In the genomic region with DNA sequence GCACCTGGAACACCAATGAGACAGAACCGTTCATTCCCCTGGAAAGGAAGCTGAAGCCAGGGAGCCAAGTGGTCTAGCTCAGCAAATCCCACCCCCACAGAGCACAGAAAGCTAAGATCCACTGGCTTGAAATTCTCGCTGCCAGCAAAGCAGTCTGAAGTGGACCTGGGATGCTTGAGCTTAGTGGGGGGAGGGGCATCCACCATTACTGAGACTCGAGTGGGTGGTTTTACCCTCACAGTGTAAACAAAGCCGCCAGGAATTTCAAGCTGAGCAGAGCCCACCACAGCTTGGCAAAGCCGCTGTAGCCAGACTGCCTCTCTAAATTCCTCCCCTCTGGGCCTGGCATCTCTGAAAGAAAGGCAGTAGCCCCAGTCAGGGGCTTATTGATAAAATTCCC, we compare ENCODE assay signal across 25 cellular contexts.
"Had no signal": no experiment of that assay in that cellular context is flagged by ENCODE, and none has a peak within 500 bp of the region (broad histone marks: within the 10 kb centered on the region; RNA-seq: fewer than 3 reads in every experiment).

No MANE protein-coding gene starts in this region.

- H3K9me3 ChIP-seq: breast epithelium, right atrium auricular region, stomach, tibial artery had no signal

- H3K27me3 ChIP-seq: breast epithelium, heart left ventricle, right atrium auricular region, stomach, tibial artery had no signal

- DNase-seq: activated CD4-positive, alpha-beta memory T cell treated with anti-CD3 and anti-CD28 coated beads for 36 hours; activated CD4-positive, alpha-beta T cell treated with anti-CD3 and anti-CD28 coated beads, Interleukin-2, amount 10 ng/mL, durations not matched to agents 24 days and 14 days; activated CD4-positive, CD25-positive, alpha-beta regulatory T cell treated with anti-CD3 and anti-CD28 coated beads, Interleukin-2, amount 50 U/mL, for 72 hours; activated CD8-positive, alpha-beta memory T cell treated with anti-CD3 and anti-CD28 coated beads, Interleukin-2, amount 50 U/mL, for 4 hours; activated gamma-delta T cell treated with Interleukin-2 at 50 U/mL for 16 hours; activated naive CD4-positive, alpha-beta T cell treated with anti-CD3 and anti-CD28 coated beads, Interleukin-2, amount 50 U/mL, for 16 hours; activated T-cell treated with anti-CD3 and anti-CD28 coated beads, Interleukin-2, amount 50 U/mL, for 24 hours; amygdala; endodermal cell; foreskin fibroblast; heart left ventricle; left ventricle myocardium inferior; naive B cell; nephron progenitor cell; nucleus accumbens; stimulated activated CD4-positive, alpha-beta T cell treated with anti-CD3 and anti-CD28 coated beads, Interleukin-15, amount 100 ng/mL, for 24 hours; stimulated activated CD4-positive, alpha-beta T cell treated with anti-CD3 and anti-CD28 coated beads, Interleukin-2, amount 100 ng/mL, for 24 hours; stimulated activated naive B cell treated with anti-CD40 and anti-IgM and Interleukin-4, amounts not matched to agents 10 μg/mL and 1 μg/mL and 100 μg/mL, for 72 hours; stomach; T-helper 2 cell; tibial artery had no signal

- ATAC-seq: esophagus mucosa; heart left ventricle; stimulated activated naive B cell treated with anti-CD40 and anti-IgM and Interleukin-4, amounts not matched to agents 10 μg/mL and 1 μg/mL and 100 μg/mL, for 72 hours had no signal

- H3K27ac ChIP-seq: breast epithelium, heart left ventricle, left ventricle myocardium inferior, right atrium auricular region, stomach, tibial artery had no signal

- H3K4me1 ChIP-seq: breast epithelium, heart left ventricle, left ventricle myocardium inferior, right atrium auricular region, stomach, tibial artery had no signal

- H3K4me3 ChIP-seq: breast epithelium, heart left ventricle, left ventricle myocardium inferior, lung, right atrium auricular region, stomach, tibial artery had no signal

- H3K36me3 ChIP-seq: breast epithelium, right atrium auricular region had no signal
